In genomic region chr2:46656640-46657039, GRCh38 we compare ENCODE assay signal across 19 cellular contexts. TPM values are rescaled to one million over a fixed set of nuclear protein-coding genes. Genes with fewer than 3 reads are reported as not detected.
DNase-seq lines count a peak whose midpoint lies in the region; ATAC-seq, FAIRE-seq and TF ChIP-seq lines count a peak whose summit lies in the region.
"Had no signal": no experiment of that assay in that cellular context is flagged by ENCODE, and none has a peak within 500 bp of the region (broad histone marks: within the 10 kb centered on the region; RNA-seq: fewer than 3 reads in every experiment).

No MANE protein-coding gene starts in this region.

- no peak overlapping the region for H2AK5ac ChIP-seq in H1 (ENCODE audit: low read depth, low read length)

- no peak overlapping the region for H3K4me2 ChIP-seq in H1 (ENCODE audit: insufficient read depth in 1 of 2, low read depth in 2 of 2, low read length in 2 of 2)

- H3K36me3 ChIP-seq in heart left ventricle (no peaks in the 10 kb centered on the region), H1 (ENCODE audit: control insufficient read depth in 2 of 4, insufficient read depth in 4 of 4, low read length in 3 of 4) (no peaks in the 10 kb centered on the region), uterus (no peaks in the 10 kb centered on the region)

- H3K27ac ChIP-seq in heart left ventricle = peak overlapping the region in 3 of 12 donors; percentile 14 to 41 (median 37)
- no peak overlapping the region for H3K27ac ChIP-seq in H1 (ENCODE audit: low read depth, low read length)
- peak overlapping the region; percentile 30 to 40 for H3K27ac ChIP-seq in uterus

- no peak overlapping the region for H3K14ac ChIP-seq in H1 (ENCODE audit: insufficient read length)

- H3K4me1 Mint-ChIP-seq in nephron = peaks cover 38% of the 10 kb centered on the region
- H3K4me1 Mint-ChIP-seq: stimulated activated naive CD8-positive, alpha-beta T cell treated with anti-CD3 and anti-CD28 coated beads, Interleukin-15, amount 100 ng/mL, for 72 hours had no signal

- H2BK12ac ChIP-seq in H1 (ENCODE audit: low read depth, low read length) = no peak overlapping the region

- no peak for DNase-seq in left cardiac atrium
- DNase-seq in heart left ventricle = no peak
- DNase-seq in H1 (ENCODE audit: low read depth in 1 of 2, low spot score in 2 of 2) = no peak
- no peak for DNase-seq in uterus
- no peak for DNase-seq in effector CD8-positive, alpha-beta T cell (lab: John Stamatoyannopoulos, UW)
- no peak for DNase-seq in foreskin fibroblast
- no peak for DNase-seq in COLO668 (lab: John Stamatoyannopoulos, UW; ENCODE audit: unreplicated experiment)
- DNase-seq: activated CD8-positive, alpha-beta T cell treated with anti-CD3 and anti-CD28 coated beads for 36 hours; activated gamma-delta T cell treated with Interleukin-2 at 50 U/mL for 16 hours; C1 segment of cervical spinal cord; GDM1; NK-92 treated with Interleukin-12 subunit alpha and Interleukin-12 subunit beta, amount 100 ng/mL, for 24 hours; stimulated activated CD4-positive, alpha-beta T cell treated with anti-CD3 and anti-CD28 coated beads, Interleukin-4, amount 100 ng/mL, for 1 hour; stimulated activated naive CD8-positive, alpha-beta T cell treated with anti-CD3 and anti-CD28 coated beads, Interleukin-15, amount 100 ng/mL, for 72 hours; T-helper 9 cell had no signal

- H3K4ac ChIP-seq in H1 (replicated peaks; ENCODE audit: insufficient read length, low read depth, low read length) = no peak overlapping the region

- H2BK20ac ChIP-seq in H1 (ENCODE audit: low read length) = no peak overlapping the region

- TF ChIP-seq CTCF in heart left ventricle (IDR thresholded peaks at IDR 0.05) (no peak), H1 (IDR thresholded peaks at IDR 0.05; ENCODE audit: control extremely low read depth in 1 of 3, insufficient read depth in 1 of 3, low read depth in 1 of 3, low read length in 3 of 3) (no peak), nephron (IDR thresholded peaks at IDR 0.05; ENCODE audit: unreplicated experiment in 3 of 3) (no peak), uterus (IDR thresholded peaks at IDR 0.05) (no peak), foreskin fibroblast (IDR thresholded peaks at IDR 0.05; ENCODE audit: low read depth, low read length) (no peak)

- TF ChIP-seq POLR2A in heart left ventricle (IDR thresholded peaks at IDR 0.05) (no peak), H1 (IDR thresholded peaks at IDR 0.05; ENCODE audit: control extremely low read depth in 1 of 2, low read depth in 2 of 2, low read length in 2 of 2) (no peak), uterus (IDR thresholded peaks at IDR 0.05) (no peak)

- H3K18ac ChIP-seq in H1 (ENCODE audit: extremely low read depth, low read length) = no peak overlapping the region

- H3K9ac ChIP-seq in H1 (replicated peaks in 1 of 4; ENCODE audit: extremely low read depth in 1 of 4, low read depth in 3 of 4, low read length in 3 of 4) = no peak overlapping the region

- peaks cover 0 to 18% (median 12%) of the 10 kb centered on the region in 12 donors for H3K4me1 ChIP-seq in heart left ventricle
- no peaks in the 10 kb centered on the region for H3K4me1 ChIP-seq in H1 (replicated peaks in 1 of 4; ENCODE audit: control insufficient read depth in 3 of 4, insufficient read depth in 4 of 4, low read length in 3 of 4)
- peaks cover 0 to 10% of the 10 kb centered on the region in 2 donors for H3K4me1 ChIP-seq in uterus

- H2BK15ac ChIP-seq in H1 (ENCODE audit: low read length) = no peak overlapping the region

- 67 to 82% (median 70%) methylated on average over 2 of the region's 2 CpGs for WGBS in heart left ventricle, 4 donors
- WGBS in H1 (ENCODE audit: extremely low coverage in 1 of 2, insufficient coverage in 1 of 2, insufficient read length in 1 of 2, insufficient replicate concordance in 2 of 2, low coverage in 1 of 2, low lambda C conversion rate in 2 of 2, missing lambda C conversion rate in 1 of 2), 2 experiments = 74% methylated on average over 2 of the region's 2 CpGs; no CpG with 5 or more reads in 1 of the 2 experiments

- H3K79me2 ChIP-seq in H1 (ENCODE audit: control insufficient read depth in 1 of 2, insufficient read depth in 2 of 2, low read length in 2 of 2) = no peaks in the 10 kb centered on the region

- H2BK5ac ChIP-seq in H1 (ENCODE audit: low read depth, low read length) = no peak overlapping the region

- H3K4me3 ChIP-seq in heart left ventricle = no peak overlapping the region
- H3K4me3 ChIP-seq in H1 (ENCODE audit: extremely low read depth in 1 of 4, insufficient read depth in 2 of 4, low read depth in 3 of 4, low read length in 4 of 4) = no peak overlapping the region
- no peak overlapping the region for H3K4me3 ChIP-seq in uterus
- H3K4me3 ChIP-seq in foreskin fibroblast (ENCODE audit: low read depth in 1 of 2, low read length in 2 of 2) = no peak overlapping the region
- H3K4me3 ChIP-seq: skin epidermis had no signal

- TF ChIP-seq RAD21 in H1 (IDR thresholded peaks at IDR 0.05 in 1 of 2, conservative IDR thresholded peaks at IDR 0.05 in 1 of 2; ENCODE audit: low read depth in 2 of 2, low read length in 2 of 2) = no peak

- H4K5ac ChIP-seq in H1 (ENCODE audit: insufficient read length, low read depth, low read length) = no peak overlapping the region

- no peak overlapping the region for H3K23ac ChIP-seq in H1 (ENCODE audit: insufficient read length)

- H3K27me3 ChIP-seq in heart left ventricle (no peaks in the 10 kb centered on the region), H1 (replicated peaks in 1 of 4; ENCODE audit: control insufficient read depth in 3 of 4, extremely low read depth in 1 of 4, insufficient read depth in 3 of 4, low read length in 3 of 4) (no peaks in the 10 kb centered on the region), uterus (no peaks in the 10 kb centered on the region)

- H4K91ac ChIP-seq in H1 (replicated peaks; ENCODE audit: insufficient read length, low read length) = no peak overlapping the region

- H4K20me1 ChIP-seq in H1 (replicated peaks in 1 of 2; ENCODE audit: control insufficient read depth in 1 of 2, insufficient read depth in 2 of 2, low read length in 2 of 2) = no peaks in the 10 kb centered on the region

- H3K56ac ChIP-seq in H1 (replicated peaks; ENCODE audit: insufficient read length, low read depth, low read length) = no peak overlapping the region

- intact Hi-C loops in left cardiac atrium (cut with DNase I) (loop anchor here (5.0 to 10.0 kb wide), 2 partner anchors 118 to 121 kb away; no protein-coding TSS in a partner anchor), heart left ventricle (cut with DNase I) (loop anchor here in 6 of 10 donors (5.0 to 10.0 kb wide), 5 partner anchors 118 to 662 kb away; no protein-coding TSS in a partner anchor), uterus (cut with DNase I; ENCODE audit: low total_unique reads) (no loop called here)

- H3K23me2 ChIP-seq in H1 (ENCODE audit: low read depth, low read length) = no peaks in the 10 kb centered on the region

- ATAC-seq in left cardiac atrium (peak; percentile 3 to 13), heart left ventricle (no peak)

- peak overlapping the region; percentile 15 for H2BK120ac ChIP-seq in H1 (replicated peaks; ENCODE audit: low read depth, low read length)

- no peak overlapping the region for H4K8ac ChIP-seq in H1 (ENCODE audit: extremely low read depth, insufficient read depth, low read length)

- H2AFZ ChIP-seq in H1 (ENCODE audit: low read length) = no peak overlapping the region

- FAIRE-seq in H1 (lab: Jason Lieb, UNC) = no peak
- FAIRE-seq: A204.1, RCC 7860 had no signal

- TF ChIP-seq EP300 in H1 (IDR thresholded peaks at IDR 0.05; ENCODE audit: borderline replicate concordance in 1 of 2, low read depth in 2 of 2, low read length in 2 of 2) = no peak

- peak overlapping the region; percentile 19 to 81 (median 53) for H3K27ac Mint-ChIP-seq in nephron
- H3K27ac Mint-ChIP-seq: activated CD8-positive, alpha-beta T cell treated with anti-CD3 and anti-CD28 coated beads for 36 hours; stimulated activated naive CD8-positive, alpha-beta T cell treated with anti-CD3 and anti-CD28 coated beads, Interleukin-15, amount 100 ng/mL, for 72 hours had no signal

- no peaks in the 10 kb centered on the region for H3K36me3 Mint-ChIP-seq in nephron (ENCODE audit: low read depth)

- no peaks in the 10 kb centered on the region for H3K27me3 Mint-ChIP-seq in nephron (ENCODE audit: low read depth)
- H3K27me3 Mint-ChIP-seq: activated CD8-positive, alpha-beta T cell treated with anti-CD3 and anti-CD28 coated beads for 36 hours had no signal

- no peaks in the 10 kb centered on the region for H3K9me3 Mint-ChIP-seq in nephron
- H3K9me3 Mint-ChIP-seq: activated CD8-positive, alpha-beta T cell treated with anti-CD3 and anti-CD28 coated beads for 36 hours; stimulated activated naive CD8-positive, alpha-beta T cell treated with anti-CD3 and anti-CD28 coated beads, Interleukin-15, amount 100 ng/mL, for 72 hours had no signal

- H3K9me3 ChIP-seq in heart left ventricle (no peaks in the 10 kb centered on the region), H1 (ENCODE audit: insufficient read depth in 2 of 2, low read depth in 1 of 2, low read length in 1 of 2) (no peaks in the 10 kb centered on the region), uterus (no peaks in the 10 kb centered on the region)

- CTCF ChIA-PET in H1 (lab: Charles Lee; ENCODE audit: partially characterized antibody) = interaction anchor here (0.7 to 9.1 kb wide), 37 partner anchors 8 to 653 kb away, joined by 3 to 93 read pairs (median 3); no protein-coding TSS in a partner anchor

- POLR2A ChIA-PET in H1 (lab: Charles Lee; ENCODE audit: partially characterized antibody) = no interaction called here

- H3K79me1 ChIP-seq in H1 (ENCODE audit: low read depth, low read length) = no peaks in the 10 kb centered on the region

- H3K4me3 Mint-ChIP-seq in nephron = no peak overlapping the region
- H3K4me3 Mint-ChIP-seq: activated CD8-positive, alpha-beta T cell treated with anti-CD3 and anti-CD28 coated beads for 36 hours; stimulated activated naive CD8-positive, alpha-beta T cell treated with anti-CD3 and anti-CD28 coated beads, Interleukin-15, amount 100 ng/mL, for 72 hours had no signal

RNA-seq across cellular contexts. Expression of gene CRIPT, which starts 39.6 kb away (rescaled TPM):
- total RNA-seq in left cardiac atrium = 10 to 100 TPM; 13.9 to 15.3 TPM
- 10 to 100 TPM; 15.8 to 24.0 (median 19.1) TPM for total RNA-seq in heart left ventricle
- 10 to 100 TPM; 12.1 to 19.4 TPM for polyA plus RNA-seq in heart left ventricle
- total RNA-seq in H1 (2021; fragmentation: NEBNext Ultra II Directional; extraction: Animal tissue kit (Norgen Biotek cat#: 25700)) = 13.5 and 13.8 TPM in 2 replicates
- 1.9 and 4.0 TPM in 2 replicates for polyA plus RNA-seq in H1 (2011; rRNA removed)
- 4.6 TPM for polyA plus RNA-seq in H1 (2011; cell fraction: cytosol; rRNA removed)
- 0.87 TPM for polyA plus RNA-seq in H1 (2011; cell fraction: nucleus; rRNA removed)
- polyA plus RNA-seq in H1 (2012, experiment 1 of 2) = 4.3 to 8.9 TPM (median 5.3 TPM) in 4 replicates
- 3.0 TPM for polyA plus RNA-seq in H1 (2012, experiment 2 of 2)
- polyA plus RNA-seq in H1 (2013, experiment 1 of 2) = 9.3 TPM
- polyA plus RNA-seq in H1 (2013, experiment 2 of 2) = 9.1 TPM
- 3.4 and 3.8 TPM in 2 replicates for polyA minus RNA-seq in H1 (2011; rRNA and poly(A)+ RNA removed)
- 4.2 TPM for polyA minus RNA-seq in H1 (2011; cell fraction: cytosol; rRNA and poly(A)+ RNA removed)
- polyA minus RNA-seq in H1 (2011; cell fraction: nucleus; rRNA and poly(A)+ RNA removed) = 7.9 TPM
- 10 to 100 TPM in 3 of 4 donors, 1 to 10 TPM in 1; 6.9 to 26.9 (median 18.4) TPM for total RNA-seq in uterus

RNA-seq across cellular contexts. Expression of gene PIGF, which starts 39.8 kb away (rescaled TPM):
- total RNA-seq in left cardiac atrium = 10 to 100 TPM; 11.7 to 16.5 TPM
- total RNA-seq in heart left ventricle = 10 to 100 TPM in 4 of 9 donors, 1 to 10 TPM in 5; 4.3 to 12.1 (median 10.0) TPM
- polyA plus RNA-seq in heart left ventricle = 10 to 100 TPM in 1 of 2 donors, 1 to 10 TPM in 1; 5.3 to 15.5 TPM
- 26.8 and 28.6 TPM in 2 replicates for total RNA-seq in H1 (2021; fragmentation: NEBNext Ultra II Directional; extraction: Animal tissue kit (Norgen Biotek cat#: 25700))
- polyA plus RNA-seq in H1 (2011; rRNA removed) = 14.4 and 25.2 TPM in 2 replicates
- polyA plus RNA-seq in H1 (2011; cell fraction: cytosol; rRNA removed) = 25.2 TPM
- polyA plus RNA-seq in H1 (2011; cell fraction: nucleus; rRNA removed) = 16.4 TPM
- 18.5 to 26.9 TPM (median 22.6 TPM) in 4 replicates for polyA plus RNA-seq in H1 (2012, experiment 1 of 2)
- polyA plus RNA-seq in H1 (2012, experiment 2 of 2) = 5.7 TPM
- 34.7 TPM for polyA plus RNA-seq in H1 (2013, experiment 1 of 2)
- 36.8 TPM for polyA plus RNA-seq in H1 (2013, experiment 2 of 2)
- polyA minus RNA-seq in H1 (2011; rRNA and poly(A)+ RNA removed) = 20.7 and 25.1 TPM in 2 replicates
- polyA minus RNA-seq in H1 (2011; cell fraction: cytosol; rRNA and poly(A)+ RNA removed) = 18.4 TPM
- 39.5 TPM for polyA minus RNA-seq in H1 (2011; cell fraction: nucleus; rRNA and poly(A)+ RNA removed)
- 10 to 100 TPM in 3 of 4 donors, 1 to 10 TPM in 1; 3.3 to 38.0 (median 16.2) TPM for total RNA-seq in uterus

RNA-seq across cellular contexts. Expression of gene SOCS5, which starts 42.5 kb away (rescaled TPM):
- total RNA-seq in left cardiac atrium (10 to 100 TPM; 19.1 to 29.0 TPM), heart left ventricle (10 to 100 TPM; 18.8 to 25.0 (median 20.2) TPM), uterus (100 to 1,000 TPM in 1 of 4 donors, 10 to 100 TPM in 3; 17.2 to 101 (median 52.6) TPM)
- polyA plus RNA-seq in heart left ventricle (10 to 100 TPM in 1 of 2 donors, 1 to 10 TPM in 1; 8.1 to 19.5 TPM), H1 (2011; rRNA removed) (5.6 and 8.5 TPM in 2 replicates)
- 15.6 and 16.6 TPM in 2 replicates for total RNA-seq in H1 (2021; fragmentation: NEBNext Ultra II Directional; extraction: Animal tissue kit (Norgen Biotek cat#: 25700))
- 8.5 TPM for polyA plus RNA-seq in H1 (2011; cell fraction: cytosol; rRNA removed)
- polyA plus RNA-seq in H1 (2011; cell fraction: nucleus; rRNA removed) = 6.9 TPM
- 8.5 to 13.2 TPM (median 10.3 TPM) in 4 replicates for polyA plus RNA-seq in H1 (2012, experiment 1 of 2)
- 1.0 TPM for polyA plus RNA-seq in H1 (2012, experiment 2 of 2)
- 7.5 TPM for polyA plus RNA-seq in H1 (2013, experiment 1 of 2)
- polyA plus RNA-seq in H1 (2013, experiment 2 of 2) = 7.3 TPM
- polyA minus RNA-seq in H1 (2011; rRNA and poly(A)+ RNA removed) = 30.0 and 36.8 TPM in 2 replicates
- 13.9 TPM for polyA minus RNA-seq in H1 (2011; cell fraction: cytosol; rRNA and poly(A)+ RNA removed)
- 34.4 TPM for polyA minus RNA-seq in H1 (2011; cell fraction: nucleus; rRNA and poly(A)+ RNA removed)

Comparison
In these comparisons a context has a peak if more than half of its experiments do, and no peak if none do; other contexts are left out.
1. ATAC-seq: peak in left cardiac atrium (2 of 2); none in heart left ventricle (0 of 4).